Comparison of ENCODE assay signal across 10 cellular contexts in genomic region chr1:228058981-228059535, GRCh38. TPM values are rescaled to one million over a fixed set of nuclear protein-coding genes. Genes with fewer than 3 reads are reported as not detected.
DNase-seq lines count a peak whose midpoint lies in the region; ATAC-seq and TF ChIP-seq lines count a peak whose summit lies in the region.
"Had no signal": no experiment of that assay in that cellular context is flagged by ENCODE, and none has a peak within 500 bp of the region (broad histone marks: within the 10 kb centered on the region; RNA-seq: fewer than 3 reads in every experiment).

No MANE protein-coding gene starts in this region.

- peaks cover 83% of the 10 kb centered on the region for H3K27me3 ChIP-seq in transverse colon

- peak; percentile 37 for DNase-seq in activated CD4-positive, alpha-beta T cell treated with anti-CD3 and anti-CD28 coated beads for 1 hour
- no peak for DNase-seq in activated CD4-positive, alpha-beta T cell treated with anti-CD3 and anti-CD28 coated beads, Interleukin-2, amount 50 U/mL, for 48 hours
- DNase-seq in activated effector memory CD4-positive, alpha-beta T cell treated with anti-CD3 and anti-CD28 coated beads, Interleukin-2, amount 50 U/mL, for 16 hours, result peak; percentile 82
- DNase-seq in left kidney (ENCODE audit: low read depth, low spot score), result peak; percentile 65
- no peak for DNase-seq in transverse colon
- DNase-seq in midbrain (lab: John Stamatoyannopoulos, UW), result no peak
- DNase-seq in NCI-H2029 treated with DMSO at 0.1 percent for 48 hours (lab: John Stamatoyannopoulos, UW), result no peak
- DNase-seq: AML-193 had no signal

- peaks cover 0 to 22% (median 14%) of the 10 kb centered on the region in 4 donors for H3K4me1 ChIP-seq in transverse colon

- no peak for TF ChIP-seq POLR2A in transverse colon (IDR thresholded peaks at IDR 0.05)

- in situ Hi-C loops in transverse colon (cut with MboI; ENCODE audit: low pct_ligation_motif_present in 1 of 4, low pct_unique_long_range_greater_than_20kb in 1 of 4, low sequenced_read_pairs in 3 of 4), result no loop called here

- H3K4me3 ChIP-seq in transverse colon, result peak overlapping the region in 3 of 4 donors; percentile 3 to 59 (median 38)

- no peak for TF ChIP-seq CTCF in transverse colon (IDR thresholded peaks at IDR 0.05)

- no peaks in the 10 kb centered on the region for H3K9me3 ChIP-seq in transverse colon

- H3K36me3 ChIP-seq in transverse colon, result no peaks in the 10 kb centered on the region

- no peak for ATAC-seq in GM19324 (IDR thresholded peaks at IDR 0.05; ENCODE audit: low FRiP score, unreplicated experiment)

- TF ChIP-seq EP300 in transverse colon (IDR thresholded peaks at IDR 0.05; ENCODE audit: low read depth), result no peak

- 16% methylated on average over 56 of the region's 60 CpGs; no CpG with 5 or more reads in 1 of the 2 donors for WGBS in transverse colon (ENCODE audit: low coverage in 1 of 2), 2 donors

- H3K27ac ChIP-seq in transverse colon, result peak overlapping the region in 3 of 4 donors; percentile 1 to 41 (median 11)

- intact Hi-C loops in transverse colon (cut with DNase I; ENCODE audit: low total_unique reads), result no loop called here

RNA-seq across cellular contexts. Expression of gene ARF1, which starts 23.4 kb away (rescaled TPM):
- total RNA-seq in transverse colon, result 100 to 1,000 TPM; 303 to 452 (median 375) TPM

RNA-seq across cellular contexts. Expression of gene C1orf35, which starts 44.1 kb away (rescaled TPM):
- 10 to 100 TPM; 11.6 to 17.1 (median 15.7) TPM for total RNA-seq in transverse colon

RNA-seq across cellular contexts. Expression of gene MRPL55, which starts 50.0 kb away (rescaled TPM):
- 10 to 100 TPM; 47.1 to 95.5 (median 77.1) TPM for total RNA-seq in transverse colon

RNA-seq across cellular contexts. Expression of gene WNT3A, which starts 52.3 kb away (rescaled TPM):
- total RNA-seq in transverse colon, result not detected
- total RNA-seq: mononuclear cell had no signal

Comparison
In these comparisons a context has a peak if more than half of its experiments do, and no peak if none do; other contexts are left out.
1. DNase-seq: peak in activated CD4-positive, alpha-beta T cell treated with anti-CD3 and anti-CD28 coated beads for 1 hour (single experiment), activated effector memory CD4-positive, alpha-beta T cell treated with anti-CD3 and anti-CD28 coated beads, Interleukin-2, amount 50 U/mL, for 16 hours (single experiment) and left kidney (single experiment); none in activated CD4-positive, alpha-beta T cell treated with anti-CD3 and anti-CD28 coated beads, Interleukin-2, amount 50 U/mL, for 48 hours (0 of 2), transverse colon (single experiment), midbrain (single experiment) and NCI-H2029 treated with DMSO at 0.1 percent for 48 hours (single experiment).